Comparison of ENCODE assay signal across 10 cellular contexts in genomic region chr3:9400626-9401025, GRCh38. TPM values are rescaled to one million over a fixed set of nuclear protein-coding genes. Genes with fewer than 3 reads are reported as not detected.
DNase-seq lines count a peak whose midpoint lies in the region; ATAC-seq and TF ChIP-seq lines count a peak whose summit lies in the region.
"Had no signal": no experiment of that assay in that cellular context is flagged by ENCODE, and none has a peak within 500 bp of the region (broad histone marks: within the 10 kb centered on the region; RNA-seq: fewer than 3 reads in every experiment).

No MANE protein-coding gene starts in this region.

- peaks cover 67% of the 10 kb centered on the region for H3K4me1 Mint-ChIP-seq in HFFc6 (ENCODE audit: low read depth)

- peak overlapping the region; percentile 3 to 32 for H3K27ac ChIP-seq in mucosa of rectum (ENCODE audit: low read depth in 2 of 2, low read length in 2 of 2)
- no peak overlapping the region for H3K27ac ChIP-seq in colonic mucosa

- H3K27me3 Mint-ChIP-seq in HFFc6 (ENCODE audit: insufficient read depth), result peaks cover 12% of the 10 kb centered on the region

- H3K4me3 Mint-ChIP-seq in HFFc6, result peak overlapping the region; percentile 99

- peak overlapping the region; percentile 99 for H3K27ac Mint-ChIP-seq in HFFc6

- intact Hi-C loops in colonic mucosa (cut with DNase I), result no loop called here

- ATAC-seq in HG02763 (IDR thresholded peaks at IDR 0.05; ENCODE audit: unreplicated experiment), result no peak
- no peak for ATAC-seq in HG03045 (IDR thresholded peaks at IDR 0.05; ENCODE audit: unreplicated experiment)
- ATAC-seq: mucosa of descending colon had no signal

- H3K4me3 ChIP-seq in BE2C (ENCODE audit: low read depth, low read length) (peak overlapping the region; percentile 90), astrocyte of the cerebellum (ENCODE audit: low read depth, low read length) (peak overlapping the region; percentile 20), mucosa of rectum (ENCODE audit: low read length in 2 of 2) (peak overlapping the region; percentile 22 to 36), colonic mucosa (no peak overlapping the region)
- H3K4me3 ChIP-seq: mucosa of descending colon had no signal

- peaks cover 4% of the 10 kb centered on the region for H3K4me1 ChIP-seq in BE2C
- H3K4me1 ChIP-seq in mucosa of rectum (ENCODE audit: control insufficient read depth in 2 of 2, insufficient read depth in 2 of 2, low read length in 2 of 2), result peaks cover 48 to 51% of the 10 kb centered on the region in 2 donors
- peaks cover 31% of the 10 kb centered on the region for H3K4me1 ChIP-seq in colonic mucosa

- H3K36me3 ChIP-seq in BE2C, result 0 out of 2 replicates have a peak, but pooled peaks cover under 1% of the 10 kb centered on the region
- no peaks in the 10 kb centered on the region for H3K36me3 ChIP-seq in mucosa of rectum (ENCODE audit: control insufficient read depth in 2 of 2, insufficient read depth in 2 of 2, low read length in 2 of 2)
- H3K36me3 ChIP-seq in colonic mucosa, result no peaks in the 10 kb centered on the region

- H3K9ac ChIP-seq in mucosa of rectum (ENCODE audit: low read depth in 1 of 2, low read length in 2 of 2), result no peak overlapping the region
- H3K9ac ChIP-seq in colonic mucosa (ENCODE audit: low read depth in 2 of 2, low read length in 2 of 2), result peak overlapping the region in 1 of 2 donors; percentile 22

- peaks cover 24% of the 10 kb centered on the region for H3K36me3 Mint-ChIP-seq in HFFc6 (ENCODE audit: low read depth)

- DNase-seq in BE2C (peak; percentile 14), HFFc6 (no peak), astrocyte of the cerebellum (ENCODE audit: low read depth) (no peak), colonic mucosa (no peak)
- DNase-seq in stimulated activated CD4-positive, alpha-beta T cell treated with anti-CD3 and anti-CD28 coated beads, Interleukin-15, amount 100 ng/mL, for 24 hours, result no peak
- DNase-seq: KG1, mucosa of descending colon had no signal

- no peak for TF ChIP-seq CTCF in BE2C (IDR thresholded peaks at IDR 0.05; ENCODE audit: low read depth, low read length)
- no peak for TF ChIP-seq CTCF in HFFc6 (IDR thresholded peaks at IDR 0.05)
- no peak for TF ChIP-seq CTCF in astrocyte of the cerebellum (IDR thresholded peaks at IDR 0.05; ENCODE audit: low read depth, low read length, missing control alignments)
- TF ChIP-seq CTCF in colonic mucosa (IDR thresholded peaks at IDR 0.05), result no peak

- H3K27me3 ChIP-seq in BE2C (no peaks in the 10 kb centered on the region), mucosa of rectum (ENCODE audit: control insufficient read depth in 2 of 2, insufficient read depth in 2 of 2, low read length in 2 of 2) (no peaks in the 10 kb centered on the region), colonic mucosa (no peaks in the 10 kb centered on the region)

- H3K9me3 ChIP-seq in BE2C (no peaks in the 10 kb centered on the region), mucosa of rectum (ENCODE audit: control insufficient read depth in 2 of 2, low read length in 2 of 2) (no peaks in the 10 kb centered on the region), colonic mucosa (no peaks in the 10 kb centered on the region)
- H3K9me3 ChIP-seq: mucosa of descending colon had no signal

- H3K9me3 Mint-ChIP-seq in HFFc6, result no peaks in the 10 kb centered on the region

- in situ Hi-C loops in astrocyte of the cerebellum (cut with HindIII; ENCODE audit: low sequenced_read_pairs), result no loop called here

RNA-seq across cellular contexts. Expression of gene SETD5, which starts 3.2 kb away (rescaled TPM):
- 53.7 TPM for polyA plus RNA-seq in BE2C (2012; ENCODE audit: insufficient read depth, insufficient read length, low read depth)
- 10 to 100 TPM; 62.0 to 74.6 (median 67.4) TPM for total RNA-seq in HFFc6 (2021; fragmentation: NEBNext Ultra II Directional; extraction: Animal tissue kit (Norgen Biotek cat#: 25700))
- 10 to 100 TPM; 89.1 to 91.3 TPM for total RNA-seq in colonic mucosa

RNA-seq across cellular contexts. Expression of gene THUMPD3, which starts 37.8 kb away (rescaled TPM):
- 53.9 TPM for polyA plus RNA-seq in BE2C (2012; ENCODE audit: insufficient read depth, insufficient read length, low read depth)
- total RNA-seq in HFFc6 (2021; fragmentation: NEBNext Ultra II Directional; extraction: Animal tissue kit (Norgen Biotek cat#: 25700)), result 10 to 100 TPM; 46.3 to 59.2 (median 51.9) TPM
- 10 to 100 TPM; 40.1 to 46.0 TPM for total RNA-seq in colonic mucosa
